12 cellular contexts compared by ENCODE assay signal in the genomic region with DNA sequence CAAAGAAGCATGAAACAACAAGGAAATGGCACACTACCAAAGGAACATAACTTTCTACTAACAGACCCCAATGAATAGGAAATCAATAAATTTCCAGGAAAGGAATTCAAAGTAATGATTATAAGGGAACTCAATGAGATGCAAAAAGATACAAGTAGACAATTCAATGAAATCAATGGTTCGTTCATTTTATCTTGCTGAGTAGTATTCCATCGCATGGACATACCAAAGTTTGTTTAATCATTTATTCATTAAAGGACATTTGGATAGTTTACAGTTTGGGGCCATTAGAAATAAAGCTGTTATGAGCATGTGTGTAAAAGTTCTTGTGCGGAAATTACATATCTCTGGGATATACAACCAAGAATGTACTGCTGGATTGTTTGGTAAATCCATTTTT. TPM values are rescaled to one million over a fixed set of nuclear protein-coding genes. Genes with fewer than 3 reads are reported as not detected.
"Had no signal": no experiment of that assay in that cellular context is flagged by ENCODE, and none has a peak within 500 bp of the region (broad histone marks: within the 10 kb centered on the region; RNA-seq: fewer than 3 reads in every experiment).

No MANE protein-coding gene starts in this region.

- H3K4me3 ChIP-seq: GM23248, GM23338, HAP-1 had no signal

- H3K4me2 ChIP-seq: GM23338 had no signal

- H2AFZ ChIP-seq: GM23248, GM23338 had no signal

- H3K9me3 ChIP-seq: HAP-1 had no signal

- H3K9ac ChIP-seq: GM23248 had no signal

- H3K27ac ChIP-seq: GM23248 had no signal

- FAIRE-seq: H1, H54 had no signal

- H3K4me1 ChIP-seq: HAP-1 had no signal

- H3K36me3 ChIP-seq: HAP-1 had no signal

- DNase-seq: GM23248, GOT3, H7, H9, HCEC 1CT, HFFc6 had no signal

- ATAC-seq: GM23338, HCT116 had no signal

RNA-seq across cellular contexts. Expression of gene LYZ, which starts 35.0 kb away (rescaled TPM):
- total RNA-seq: GM23248, GM23338, H1, H4, H7, H9, HFFc6 had no signal
- polyA plus RNA-seq: GM23248, GM23338, H1 had no signal
